9 cellular contexts compared by ENCODE assay signal in genomic region chrX:135050603-135051002, GRCh38. TPM values are rescaled to one million over a fixed set of nuclear protein-coding genes. Genes with fewer than 3 reads are reported as not detected.
DNase-seq lines count a peak whose midpoint lies in the region; ATAC-seq, FAIRE-seq and TF ChIP-seq lines count a peak whose summit lies in the region.
"Had no signal": no experiment of that assay in that cellular context is flagged by ENCODE, and none has a peak within 500 bp of the region (broad histone marks: within the 10 kb centered on the region; RNA-seq: fewer than 3 reads in every experiment).

No MANE protein-coding gene starts in this region.

- no peak overlapping the region for H3K9ac ChIP-seq in HepG2 (ENCODE audit: insufficient read depth, low read depth, low read length)

- BruUV-seq in HepG2 (replicated peaks; lab: Mats Ljungman, UMichigan) = no TSS peak

- intact Hi-C loops in HepG2 (cut with micrococcal nuclease; ENCODE audit: unreplicated experiment) (no loop called here), CD14-positive monocyte (cut with micrococcal nuclease) (no loop called here)

- peak overlapping the region; percentile 87 for H3K4me3 Mint-ChIP-seq in mesothelial cell of epicardium
- H3K4me3 Mint-ChIP-seq in CD14-positive monocyte = peak overlapping the region in 1 of 2 donors; percentile 81

- FAIRE-seq in A549 (lab: Jason Lieb, UNC) (no peak), HepG2 (lab: Jason Lieb, UNC) (no peak)

- no peak for TF ChIP-seq CTCF in A549 (IDR thresholded peaks at IDR 0.05)
- no peak for TF ChIP-seq CTCF in HEK293 (tag by site-specific recombination; IDR thresholded peaks at IDR 0.05)
- TF ChIP-seq CTCF in brain microvascular endothelial cell (IDR thresholded peaks at IDR 0.05; ENCODE audit: low read depth, low read length, missing control alignments) = no peak
- no peak for TF ChIP-seq CTCF in mesothelial cell of epicardium (IDR thresholded peaks at IDR 0.05; ENCODE audit: unreplicated experiment)
- TF ChIP-seq CTCF in HepG2 (CRISPR knock-in tag; IDR thresholded peaks at IDR 0.05) = no peak
- TF ChIP-seq CTCF in CD14-positive monocyte (IDR thresholded peaks at IDR 0.05) = no peak

- H3K27me3 Mint-ChIP-seq in mesothelial cell of epicardium (ENCODE audit: low read depth) (no peaks in the 10 kb centered on the region), CD14-positive monocyte (ENCODE audit: low read depth in 3 of 3) (peaks cover 0 to 10% (median 0%) of the 10 kb centered on the region in 3 donors)

- H3K36me3 Mint-ChIP-seq in mesothelial cell of epicardium (no peaks in the 10 kb centered on the region), CD14-positive monocyte (peaks cover 0 to 4% of the 10 kb centered on the region in 2 donors)

- DNase-seq in A549 (ENCODE audit: low read depth in 1 of 2, low spot score in 1 of 2) = no peak
- no peak for DNase-seq in brain microvascular endothelial cell
- DNase-seq in mesothelial cell of epicardium (ENCODE audit: low spot score in 2 of 2, unreplicated experiment in 2 of 2) = no peak
- DNase-seq in NCI-H526 (lab: John Stamatoyannopoulos, UW) = no peak
- DNase-seq in HepG2 (ENCODE audit: low spot score) = no peak
- no peak for DNase-seq in CD14-positive monocyte (ENCODE audit: low spot score)
- DNase-seq: NCI-H187 treated with DMSO at 0.1 percent for 48 hours had no signal

- H3K4me3 ChIP-seq in A549 (peak overlapping the region; percentile 70; the same call in 2 of the 3 replicates), HEK293 (ENCODE audit: low read depth, low read length) (peak overlapping the region; percentile 42; the same call in 1 of the 2 replicates), brain microvascular endothelial cell (ENCODE audit: low read depth, low read length) (peak overlapping the region; percentile 63), HepG2 (replicated peaks in 1 of 3; ENCODE audit: insufficient read depth in 1 of 3, low read depth in 2 of 3, low read length in 3 of 3) (no peak overlapping the region)

- no peak overlapping the region for H2AFZ ChIP-seq in HepG2 (ENCODE audit: low read length)

- H3K79me2 ChIP-seq in HepG2 (ENCODE audit: insufficient read depth, low read length) = no peaks in the 10 kb centered on the region

- peak overlapping the region; percentile 86 for H3K4me2 ChIP-seq in A549
- no peak overlapping the region for H3K4me2 ChIP-seq in HepG2 (ENCODE audit: low read depth, low read length)

- H3K27ac ChIP-seq in A549 (peak overlapping the region in 1 of 2 experiments; percentile 99; a peak in 3 of 6 replicates), HEK293 (ENCODE audit: extremely low read depth, low read depth, low read length) (no peak overlapping the region), brain microvascular endothelial cell (no peak overlapping the region), HepG2 (ENCODE audit: extremely low read length, insufficient read depth, low read length) (no peak overlapping the region)

- H3K9me3 Mint-ChIP-seq in mesothelial cell of epicardium (peaks cover 20% of the 10 kb centered on the region), CD14-positive monocyte (peaks cover 0 to 9% (median 2%) of the 10 kb centered on the region in 7 donors)

- TF ChIP-seq EP300 in A549 (IDR thresholded peaks at IDR 0.05) (no peak), HepG2 (IDR thresholded peaks at IDR 0.05; ENCODE audit: low read depth in 2 of 2, low read length in 2 of 2) (no peak), HepG2 (CRISPR knock-in tag; IDR thresholded peaks at IDR 0.05; ENCODE audit: borderline replicate concordance) (no peak)

- CTCF ChIA-PET in A549 (lab: Yijun Ruan, JAX) (interaction anchor here (1.3 to 1.8 kb wide), 3 partner anchors 11 to 85 kb away, joined by 5 to 9 read pairs (median 6); no protein-coding TSS in a partner anchor), HEK293 (lab: Yijun Ruan, JAX) (interaction anchor here (0.6 to 1.0 kb wide), 3 partner anchors 9 to 332 kb away, joined by 3 to 4 read pairs (median 3); no protein-coding TSS in a partner anchor), HepG2 (lab: Yijun Ruan, JAX; ENCODE audit: low intra/inter-chr PET ratio, low total read pairs) (no interaction called here)

- WGBS in A549 (ENCODE audit: missing lambda C conversion rate) = 87% methylated on average over 3 of the region's 3 CpGs
- WGBS in HepG2 (ENCODE audit: low lambda C conversion rate) = 44% methylated on average over 2 of the region's 3 CpGs

- H3K9me3 ChIP-seq in A549 (no peaks in the 10 kb centered on the region), HEK293 (ENCODE audit: control insufficient read depth, insufficient read depth, low read depth, low read length) (no peaks in the 10 kb centered on the region), HepG2 (ENCODE audit: low read length) (no peaks in the 10 kb centered on the region)

- H3K27me3 ChIP-seq in brain microvascular endothelial cell (replicated peaks) (no peaks in the 10 kb centered on the region), HepG2 (ENCODE audit: control insufficient read depth in 1 of 2, insufficient read depth in 2 of 2, low read length in 2 of 2) (no peaks in the 10 kb centered on the region)

- H4K20me1 ChIP-seq in HepG2 (ENCODE audit: insufficient read depth, low read length) = no peaks in the 10 kb centered on the region

- TF ChIP-seq POLR2A in A549 (IDR thresholded peaks at IDR 0.05; ENCODE audit: low read length) (no peak), HepG2 (IDR thresholded peaks at IDR 0.05; ENCODE audit: insufficient read depth in 1 of 2, low read depth in 2 of 2, low read length in 2 of 2) (no peak)

- H3K27ac Mint-ChIP-seq in mesothelial cell of epicardium (peak overlapping the region; percentile 84), CD14-positive monocyte (peak overlapping the region in 3 of 7 donors; percentile 40 to 87 (median 85))

- peaks cover 8% of the 10 kb centered on the region; the same call in 2 of the 3 replicates for H3K4me1 ChIP-seq in A549
- peaks cover 7% of the 10 kb centered on the region for H3K4me1 ChIP-seq in HEK293 (ENCODE audit: control insufficient read depth, insufficient read depth, low read length)
- no peaks in the 10 kb centered on the region for H3K4me1 ChIP-seq in HepG2 (ENCODE audit: insufficient read depth, low read length)

- H3K36me3 ChIP-seq in HEK293 (ENCODE audit: control insufficient read depth in 2 of 2, insufficient read depth in 1 of 2, low read length in 2 of 2) (peaks cover 3 to 8% of the 10 kb centered on the region in 2 experiments), brain microvascular endothelial cell (replicated peaks) (no peaks in the 10 kb centered on the region), HepG2 (replicated peaks in 1 of 2; ENCODE audit: control insufficient read depth in 1 of 2, insufficient read depth in 2 of 2, low read length in 2 of 2) (no peaks in the 10 kb centered on the region)

- H3K4me1 Mint-ChIP-seq in mesothelial cell of epicardium (peaks cover 14% of the 10 kb centered on the region), CD14-positive monocyte (peaks cover 15% of the 10 kb centered on the region)

- in situ Hi-C loops in brain microvascular endothelial cell (cut with HindIII; ENCODE audit: low pct_ligation_motif_present, low sequenced_read_pairs) (no loop called here), HepG2 (cut with HindIII; ENCODE audit: extremely low pct_ligation_motif_present, low pct_unique_long_range_greater_than_20kb) (no loop called here)

- TF ChIP-seq RAD21 in A549 (conservative IDR thresholded peaks at IDR 0.05 in 1 of 2, IDR thresholded peaks at IDR 0.05 in 1 of 2) (no peak), HepG2 (CRISPR knock-in tag; IDR thresholded peaks at IDR 0.05) (no peak)

- ATAC-seq in A549 = no peak
- ATAC-seq in HG03469 (IDR thresholded peaks at IDR 0.05; ENCODE audit: unreplicated experiment) = no peak
- ATAC-seq in HepG2 = no peak

- POLR2A ChIA-PET in A549 (lab: Yijun Ruan, JAX) (no interaction called here), HEK293 (lab: Yijun Ruan, JAX) (interaction anchor here (1.5 kb wide), 1 partner anchor 47 kb away, joined by 5 read pairs; no protein-coding TSS in a partner anchor), HepG2 (lab: Yijun Ruan, JAX) (no interaction called here)

RNA-seq across cellular contexts. Expression of gene RTL8A, which starts 1.3 kb away (rescaled TPM):
- polyA plus RNA-seq in A549 (2011; rRNA removed) (74.8 and 142 TPM in 2 replicates), A549 (2017; fragmentation: RNase III; extraction: RNeasy Plus Mini Kit Qiagen cat#74134 plus additional on column Dnase treatment) (130 to 138 TPM (median 137 TPM) in 3 replicates), HepG2 (2011; rRNA removed) (not detected in 2 replicates), CD14-positive monocyte (10 to 100 TPM; 22.4 to 25.6 TPM)
- polyA plus RNA-seq in A549 (2012; cell fraction: cytosol; rRNA removed) = 162 and 195 TPM in 2 replicates
- polyA plus RNA-seq in A549 (2012; cell fraction: nucleus; rRNA removed) = 111 and 124 TPM in 2 replicates
- polyA minus RNA-seq in A549 (2011; rRNA and poly(A)+ RNA removed) = 43.0 and 46.1 TPM in 2 replicates
- total RNA-seq in mesothelial cell of epicardium (48.0 to 53.4 TPM (median 48.8 TPM) in 3 replicates), HepG2 (2016; rRNA removed; fragmentation: Illumina TruSeq; extraction: Trizol) (not detected in 2 replicates)
- not detected in 2 replicates for total RNA-seq in HepG2 (2016; cell fraction: cytosol; rRNA removed; fragmentation: Illumina TruSeq; extraction: Trizol; ENCODE audit: low read depth)
- total RNA-seq in HepG2 (2016; cell fraction: insoluble cytoplasmic fraction; rRNA removed; fragmentation: Illumina TruSeq; extraction: Trizol) = not detected in 2 replicates
- total RNA-seq in HepG2 (2016; cell fraction: membrane; rRNA removed; fragmentation: Illumina TruSeq; extraction: Trizol) = not detected in 2 replicates
- not detected in 2 replicates for total RNA-seq in HepG2 (2016; cell fraction: nucleus; rRNA removed; fragmentation: Illumina TruSeq; extraction: Trizol)
- not detected in 2 replicates for polyA plus RNA-seq in HepG2 (2011; cell fraction: cytosol; rRNA removed)
- polyA plus RNA-seq in HepG2 (2011; cell fraction: nucleus; rRNA removed) = not detected in 2 replicates
- not detected in 2 replicates for polyA plus RNA-seq in HepG2 (2012)
- polyA plus RNA-seq in HepG2 (2016; cell fraction: cytosol; fragmentation: Illumina TruSeq; extraction: Trizol; ENCODE audit: low read depth) = not detected in 2 replicates
- not detected in 2 replicates for polyA plus RNA-seq in HepG2 (2016; cell fraction: insoluble cytoplasmic fraction; fragmentation: Illumina TruSeq; extraction: Trizol; ENCODE audit: low read depth)
- not detected in 2 replicates for polyA plus RNA-seq in HepG2 (2016; cell fraction: membrane; fragmentation: Illumina TruSeq; extraction: Trizol; ENCODE audit: low read depth)
- polyA plus RNA-seq in HepG2 (2016; cell fraction: nucleus; fragmentation: Illumina TruSeq; extraction: Trizol; ENCODE audit: insufficient read depth, low read depth) = not detected in 2 replicates
- polyA minus RNA-seq in HepG2 (2011; rRNA and poly(A)+ RNA removed; ENCODE audit: low replicate concordance) = 60.4 TPM in 1 of 2 replicates, not detected in the other
- 0.88 TPM in 1 of 2 replicates, not detected in the other for polyA minus RNA-seq in HepG2 (2011; cell fraction: cytosol; rRNA and poly(A)+ RNA removed)
- polyA minus RNA-seq in HepG2 (2011; cell fraction: nucleus; rRNA and poly(A)+ RNA removed) = not detected in 2 replicates

RNA-seq across cellular contexts. Expression of gene RTL8C, which starts 18.4 kb away (rescaled TPM):
- 45.6 and 72.6 TPM in 2 replicates for polyA plus RNA-seq in A549 (2011; rRNA removed)
- 122 and 163 TPM in 2 replicates for polyA plus RNA-seq in A549 (2012; cell fraction: cytosol; rRNA removed)
- polyA plus RNA-seq in A549 (2012; cell fraction: nucleus; rRNA removed) = 159 and 185 TPM in 2 replicates
- polyA plus RNA-seq in A549 (2017; fragmentation: RNase III; extraction: RNeasy Plus Mini Kit Qiagen cat#74134 plus additional on column Dnase treatment) = 109 to 123 TPM (median 109 TPM) in 3 replicates
- 34.6 and 46.3 TPM in 2 replicates for polyA minus RNA-seq in A549 (2011; rRNA and poly(A)+ RNA removed)
- 121 to 126 TPM (median 124 TPM) in 3 replicates for total RNA-seq in mesothelial cell of epicardium
- 7.6 and 8.1 TPM in 2 replicates for total RNA-seq in HepG2 (2016; rRNA removed; fragmentation: Illumina TruSeq; extraction: Trizol)
- total RNA-seq in HepG2 (2016; cell fraction: cytosol; rRNA removed; fragmentation: Illumina TruSeq; extraction: Trizol; ENCODE audit: low read depth) = 0.81 and 0.88 TPM in 2 replicates
- total RNA-seq in HepG2 (2016; cell fraction: insoluble cytoplasmic fraction; rRNA removed; fragmentation: Illumina TruSeq; extraction: Trizol) = 7.0 and 10.0 TPM in 2 replicates
- 3.2 and 3.8 TPM in 2 replicates for total RNA-seq in HepG2 (2016; cell fraction: membrane; rRNA removed; fragmentation: Illumina TruSeq; extraction: Trizol)
- total RNA-seq in HepG2 (2016; cell fraction: nucleus; rRNA removed; fragmentation: Illumina TruSeq; extraction: Trizol) = 4.9 and 5.4 TPM in 2 replicates
- polyA plus RNA-seq in HepG2 (2011; rRNA removed) = 17.0 and 17.9 TPM in 2 replicates
- 16.8 and 21.1 TPM in 2 replicates for polyA plus RNA-seq in HepG2 (2011; cell fraction: cytosol; rRNA removed)
- polyA plus RNA-seq in HepG2 (2011; cell fraction: nucleus; rRNA removed) = 26.5 and 35.7 TPM in 2 replicates
- 22.6 and 28.2 TPM in 2 replicates for polyA plus RNA-seq in HepG2 (2012)
- 4.0 and 4.5 TPM in 2 replicates for polyA plus RNA-seq in HepG2 (2016; cell fraction: cytosol; fragmentation: Illumina TruSeq; extraction: Trizol; ENCODE audit: low read depth)
- 16.5 and 20.9 TPM in 2 replicates for polyA plus RNA-seq in HepG2 (2016; cell fraction: insoluble cytoplasmic fraction; fragmentation: Illumina TruSeq; extraction: Trizol; ENCODE audit: low read depth)
- 10.3 and 10.7 TPM in 2 replicates for polyA plus RNA-seq in HepG2 (2016; cell fraction: membrane; fragmentation: Illumina TruSeq; extraction: Trizol; ENCODE audit: low read depth)
- 21.1 and 22.6 TPM in 2 replicates for polyA plus RNA-seq in HepG2 (2016; cell fraction: nucleus; fragmentation: Illumina TruSeq; extraction: Trizol; ENCODE audit: insufficient read depth, low read depth)
- 25.9 and 38.0 TPM in 2 replicates for polyA minus RNA-seq in HepG2 (2011; rRNA and poly(A)+ RNA removed; ENCODE audit: low replicate concordance)
- polyA minus RNA-seq in HepG2 (2011; cell fraction: cytosol; rRNA and poly(A)+ RNA removed) = 10.9 and 12.3 TPM in 2 replicates
- 8.1 and 9.4 TPM in 2 replicates for polyA minus RNA-seq in HepG2 (2011; cell fraction: nucleus; rRNA and poly(A)+ RNA removed)
- 10 to 100 TPM; 36.9 to 56.1 TPM for polyA plus RNA-seq in CD14-positive monocyte

RNA-seq across cellular contexts. Expression of gene RTL8B, which starts 28.3 kb away (rescaled TPM):
- polyA plus RNA-seq in A549 (2011; rRNA removed) = 3.7 and 6.0 TPM in 2 replicates
- 6.0 and 8.7 TPM in 2 replicates for polyA plus RNA-seq in A549 (2012; cell fraction: cytosol; rRNA removed)
- polyA plus RNA-seq in A549 (2012; cell fraction: nucleus; rRNA removed) = 3.6 and 6.2 TPM in 2 replicates
- 9.6 to 12.9 TPM (median 12.3 TPM) in 3 replicates for polyA plus RNA-seq in A549 (2017; fragmentation: RNase III; extraction: RNeasy Plus Mini Kit Qiagen cat#74134 plus additional on column Dnase treatment)
- polyA minus RNA-seq in A549 (2011; rRNA and poly(A)+ RNA removed) = 2.8 and 2.9 TPM in 2 replicates
- total RNA-seq in mesothelial cell of epicardium = 18.5 to 18.6 TPM (median 18.6 TPM) in 3 replicates
- not detected in 2 replicates for total RNA-seq in HepG2 (2016; rRNA removed; fragmentation: Illumina TruSeq; extraction: Trizol)
- not detected in 2 replicates for total RNA-seq in HepG2 (2016; cell fraction: cytosol; rRNA removed; fragmentation: Illumina TruSeq; extraction: Trizol; ENCODE audit: low read depth)
- not detected in 2 replicates for total RNA-seq in HepG2 (2016; cell fraction: insoluble cytoplasmic fraction; rRNA removed; fragmentation: Illumina TruSeq; extraction: Trizol)
- not detected in 2 replicates for total RNA-seq in HepG2 (2016; cell fraction: membrane; rRNA removed; fragmentation: Illumina TruSeq; extraction: Trizol)
- not detected in 2 replicates for total RNA-seq in HepG2 (2016; cell fraction: nucleus; rRNA removed; fragmentation: Illumina TruSeq; extraction: Trizol)
- 0.04 TPM in 1 of 2 replicates, not detected in the other for polyA plus RNA-seq in HepG2 (2011; rRNA removed)
- not detected in 2 replicates for polyA plus RNA-seq in HepG2 (2011; cell fraction: cytosol; rRNA removed)
- not detected in 2 replicates for polyA plus RNA-seq in HepG2 (2011; cell fraction: nucleus; rRNA removed)
- polyA plus RNA-seq in HepG2 (2012) = not detected in 2 replicates
- not detected in 2 replicates for polyA plus RNA-seq in HepG2 (2016; cell fraction: cytosol; fragmentation: Illumina TruSeq; extraction: Trizol; ENCODE audit: low read depth)
- not detected in 2 replicates for polyA plus RNA-seq in HepG2 (2016; cell fraction: insoluble cytoplasmic fraction; fragmentation: Illumina TruSeq; extraction: Trizol; ENCODE audit: low read depth)
- not detected in 2 replicates for polyA plus RNA-seq in HepG2 (2016; cell fraction: membrane; fragmentation: Illumina TruSeq; extraction: Trizol; ENCODE audit: low read depth)
- polyA plus RNA-seq in HepG2 (2016; cell fraction: nucleus; fragmentation: Illumina TruSeq; extraction: Trizol; ENCODE audit: insufficient read depth, low read depth) = not detected in 2 replicates
- 0.07 TPM in 1 of 2 replicates, not detected in the other for polyA minus RNA-seq in HepG2 (2011; rRNA and poly(A)+ RNA removed; ENCODE audit: low replicate concordance)
- polyA minus RNA-seq in HepG2 (2011; cell fraction: cytosol; rRNA and poly(A)+ RNA removed) = not detected in 2 replicates
- polyA minus RNA-seq in HepG2 (2011; cell fraction: nucleus; rRNA and poly(A)+ RNA removed) = not detected in 2 replicates
- polyA plus RNA-seq in CD14-positive monocyte = under 1 TPM; 0.30 to 0.54 TPM

RNA-seq across cellular contexts. Expression of gene SMIM10L2B, which starts 47.9 kb away (rescaled TPM):
- 0.06 TPM in 1 of 2 replicates, not detected in the other for polyA plus RNA-seq in A549 (2011; rRNA removed)
- 0.04 and 0.06 TPM in 2 replicates for polyA plus RNA-seq in A549 (2012; cell fraction: cytosol; rRNA removed)
- 0.02 and 0.13 TPM in 2 replicates for polyA plus RNA-seq in A549 (2012; cell fraction: nucleus; rRNA removed)
- polyA plus RNA-seq in A549 (2017; fragmentation: RNase III; extraction: RNeasy Plus Mini Kit Qiagen cat#74134 plus additional on column Dnase treatment) = 0.07 to 0.14 TPM (median 0.12 TPM) in 3 replicates
- 0.15 and 0.33 TPM in 2 replicates for polyA minus RNA-seq in A549 (2011; rRNA and poly(A)+ RNA removed)
- total RNA-seq in mesothelial cell of epicardium = 11.6 to 13.7 TPM (median 13.2 TPM) in 3 replicates
- total RNA-seq in HepG2 (2016; rRNA removed; fragmentation: Illumina TruSeq; extraction: Trizol) = 0.20 and 0.27 TPM in 2 replicates
- total RNA-seq in HepG2 (2016; cell fraction: cytosol; rRNA removed; fragmentation: Illumina TruSeq; extraction: Trizol; ENCODE audit: low read depth) = 0.09 and 0.10 TPM in 2 replicates
- 0.16 and 0.28 TPM in 2 replicates for total RNA-seq in HepG2 (2016; cell fraction: insoluble cytoplasmic fraction; rRNA removed; fragmentation: Illumina TruSeq; extraction: Trizol)
- total RNA-seq in HepG2 (2016; cell fraction: membrane; rRNA removed; fragmentation: Illumina TruSeq; extraction: Trizol) = 0.24 and 0.31 TPM in 2 replicates
- total RNA-seq in HepG2 (2016; cell fraction: nucleus; rRNA removed; fragmentation: Illumina TruSeq; extraction: Trizol) = 0.34 TPM in 2 replicates
- 0.13 and 0.33 TPM in 2 replicates for polyA plus RNA-seq in HepG2 (2011; rRNA removed)
- polyA plus RNA-seq in HepG2 (2011; cell fraction: cytosol; rRNA removed) = 0.14 and 0.15 TPM in 2 replicates
- 0.14 and 0.43 TPM in 2 replicates for polyA plus RNA-seq in HepG2 (2011; cell fraction: nucleus; rRNA removed)
- polyA plus RNA-seq in HepG2 (2012) = 0.31 and 0.42 TPM in 2 replicates
- 0.07 and 0.10 TPM in 2 replicates for polyA plus RNA-seq in HepG2 (2016; cell fraction: cytosol; fragmentation: Illumina TruSeq; extraction: Trizol; ENCODE audit: low read depth)
- 0.30 and 0.34 TPM in 2 replicates for polyA plus RNA-seq in HepG2 (2016; cell fraction: insoluble cytoplasmic fraction; fragmentation: Illumina TruSeq; extraction: Trizol; ENCODE audit: low read depth)
- polyA plus RNA-seq in HepG2 (2016; cell fraction: membrane; fragmentation: Illumina TruSeq; extraction: Trizol; ENCODE audit: low read depth) = 0.32 and 0.41 TPM in 2 replicates
- polyA plus RNA-seq in HepG2 (2016; cell fraction: nucleus; fragmentation: Illumina TruSeq; extraction: Trizol; ENCODE audit: insufficient read depth, low read depth) = 0.22 and 0.43 TPM in 2 replicates
- 0.30 TPM in 1 of 2 replicates, not detected in the other for polyA minus RNA-seq in HepG2 (2011; rRNA and poly(A)+ RNA removed; ENCODE audit: low replicate concordance)
- polyA minus RNA-seq in HepG2 (2011; cell fraction: cytosol; rRNA and poly(A)+ RNA removed) = not detected in 2 replicates
- 0.64 and 1.2 TPM in 2 replicates for polyA minus RNA-seq in HepG2 (2011; cell fraction: nucleus; rRNA and poly(A)+ RNA removed)
- not detected for polyA plus RNA-seq in CD14-positive monocyte

RNA-seq across cellular contexts. Expression of gene SMIM10, which starts 59.8 kb away (rescaled TPM):
- not detected in 2 replicates for polyA plus RNA-seq in A549 (2011; rRNA removed)
- 0.04 and 0.07 TPM in 2 replicates for polyA plus RNA-seq in A549 (2012; cell fraction: cytosol; rRNA removed)
- 0.07 TPM in 1 of 2 replicates, not detected in the other for polyA plus RNA-seq in A549 (2012; cell fraction: nucleus; rRNA removed)
- polyA plus RNA-seq in A549 (2017; fragmentation: RNase III; extraction: RNeasy Plus Mini Kit Qiagen cat#74134 plus additional on column Dnase treatment) = 0.14 to 0.26 TPM (median 0.26 TPM) in 3 replicates
- polyA minus RNA-seq in A549 (2011; rRNA and poly(A)+ RNA removed) = not detected in 2 replicates
- total RNA-seq in mesothelial cell of epicardium = 3.0 to 4.0 TPM (median 3.7 TPM) in 3 replicates
- not detected in 2 replicates for total RNA-seq in HepG2 (2016; rRNA removed; fragmentation: Illumina TruSeq; extraction: Trizol)
- total RNA-seq in HepG2 (2016; cell fraction: cytosol; rRNA removed; fragmentation: Illumina TruSeq; extraction: Trizol; ENCODE audit: low read depth) = not detected in 2 replicates
- total RNA-seq in HepG2 (2016; cell fraction: insoluble cytoplasmic fraction; rRNA removed; fragmentation: Illumina TruSeq; extraction: Trizol) = not detected in 2 replicates
- total RNA-seq in HepG2 (2016; cell fraction: membrane; rRNA removed; fragmentation: Illumina TruSeq; extraction: Trizol) = not detected in 2 replicates
- not detected in 2 replicates for total RNA-seq in HepG2 (2016; cell fraction: nucleus; rRNA removed; fragmentation: Illumina TruSeq; extraction: Trizol)
- polyA plus RNA-seq in HepG2 (2011; rRNA removed) = not detected in 2 replicates
- polyA plus RNA-seq in HepG2 (2011; cell fraction: cytosol; rRNA removed) = not detected in 2 replicates
- not detected in 2 replicates for polyA plus RNA-seq in HepG2 (2011; cell fraction: nucleus; rRNA removed)
- polyA plus RNA-seq in HepG2 (2012) = not detected in 2 replicates
- polyA plus RNA-seq in HepG2 (2016; cell fraction: cytosol; fragmentation: Illumina TruSeq; extraction: Trizol; ENCODE audit: low read depth) = not detected in 2 replicates
- polyA plus RNA-seq in HepG2 (2016; cell fraction: insoluble cytoplasmic fraction; fragmentation: Illumina TruSeq; extraction: Trizol; ENCODE audit: low read depth) = not detected in 2 replicates
- not detected in 2 replicates for polyA plus RNA-seq in HepG2 (2016; cell fraction: membrane; fragmentation: Illumina TruSeq; extraction: Trizol; ENCODE audit: low read depth)
- not detected in 2 replicates for polyA plus RNA-seq in HepG2 (2016; cell fraction: nucleus; fragmentation: Illumina TruSeq; extraction: Trizol; ENCODE audit: insufficient read depth, low read depth)
- polyA minus RNA-seq in HepG2 (2011; rRNA and poly(A)+ RNA removed; ENCODE audit: low replicate concordance) = 21.0 TPM in 1 of 2 replicates, not detected in the other
- not detected in 2 replicates for polyA minus RNA-seq in HepG2 (2011; cell fraction: cytosol; rRNA and poly(A)+ RNA removed)
- polyA minus RNA-seq in HepG2 (2011; cell fraction: nucleus; rRNA and poly(A)+ RNA removed) = not detected in 2 replicates
- under 1 TPM; 0.10 to 0.26 TPM for polyA plus RNA-seq in CD14-positive monocyte

Comparison
In these comparisons a context has a peak if more than half of its experiments do, and no peak if none do; other contexts are left out.
1. H3K4me3 ChIP-seq: peak in A549 (single experiment), HEK293 (single experiment) and brain microvascular endothelial cell (single experiment); none in HepG2 (0 of 3).
2. RNA of gene RTL8A, which starts 1.3 kb away (polyA plus RNA-seq): 74.8 to 195 TPM in A549 and 22.4 to 25.6 TPM in CD14-positive monocyte; not detected in HepG2; every median in the first group is over 10 times any median in the second.